ENCODE assay signal across 9 cellular contexts in genomic region chr14:89351958-89352404, GRCh38.
A peak's percentile ranks its signal among the peaks of the same experiment; 100 is the strongest.
DNase-seq lines count a peak whose midpoint lies in the region; ATAC-seq, FAIRE-seq and TF ChIP-seq lines count a peak whose summit lies in the region.
"Had no signal": no experiment of that assay in that cellular context is flagged by ENCODE, and none has a peak within 500 bp of the region (broad histone marks: within the 10 kb centered on the region; RNA-seq: fewer than 3 reads in every experiment).

No MANE protein-coding gene starts in this region.

- peaks cover 13 to 30% of the 10 kb centered on the region in 2 donors for H3K36me3 Mint-ChIP-seq in activated T-cell treated with anti-CD3 and anti-CD28 coated beads, Interleukin-2, amount 50 U/mL, for 72 hours (ENCODE audit: insufficient read depth in 2 of 2)
- peaks cover 43% of the 10 kb centered on the region for H3K36me3 Mint-ChIP-seq in activated T-helper 17 cell treated with anti-CD3 and anti-CD28 coated beads, Interleukin-2, amount 50 U/mL, for 72 hours (ENCODE audit: low read depth)

- H3K4me3 Mint-ChIP-seq in activated T-cell treated with anti-CD3 and anti-CD28 coated beads, Interleukin-2, amount 50 U/mL, for 72 hours, result peak overlapping the region; percentile 84 to 90
- peak overlapping the region; percentile 83 for H3K4me3 Mint-ChIP-seq in activated T-helper 17 cell treated with anti-CD3 and anti-CD28 coated beads, Interleukin-2, amount 50 U/mL, for 72 hours

- H3K36me3 ChIP-seq in liver (ENCODE audit: control insufficient read depth in 4 of 4, insufficient read depth in 3 of 4, low read depth in 1 of 4, low read length in 3 of 4) (peaks cover 0 to 6% (median 4%) of the 10 kb centered on the region in 4 donors), thymus (ENCODE audit: control insufficient read depth, insufficient read depth) (peaks cover 8% of the 10 kb centered on the region), mucosa of descending colon (ENCODE audit: low read depth) (no peaks in the 10 kb centered on the region)

- no peaks in the 10 kb centered on the region for H3K27me3 Mint-ChIP-seq in activated T-cell treated with anti-CD3 and anti-CD28 coated beads, Interleukin-2, amount 50 U/mL, for 72 hours (ENCODE audit: low read depth)
- H3K27me3 Mint-ChIP-seq in activated T-helper 17 cell treated with anti-CD3 and anti-CD28 coated beads, Interleukin-2, amount 50 U/mL, for 72 hours, result no peaks in the 10 kb centered on the region

- FAIRE-seq in GM12891 (lab: Jason Lieb, UNC), result no peak

- H3K27me3 ChIP-seq in liver (ENCODE audit: control insufficient read depth in 4 of 4, insufficient read depth in 4 of 4, low read length in 3 of 4) (no peaks in the 10 kb centered on the region), thymus (ENCODE audit: control insufficient read depth, insufficient read depth) (no peaks in the 10 kb centered on the region)

- TF ChIP-seq RAD21 in liver (IDR thresholded peaks at IDR 0.05), result peak; percentile 11 to 38

- H3K9ac ChIP-seq in liver (ENCODE audit: low read depth in 1 of 2, low read length in 2 of 2), result peak overlapping the region in 1 of 2 donors; percentile 87

- no peak for TF ChIP-seq POLR2A in GM12891 (IDR thresholded peaks at IDR 0.05; ENCODE audit: low read depth, low read length)

- peaks cover 58% of the 10 kb centered on the region for H3K4me1 Mint-ChIP-seq in activated T-cell treated with anti-CD3 and anti-CD28 coated beads, Interleukin-2, amount 50 U/mL, for 72 hours (ENCODE audit: low read depth)
- peaks cover 38% of the 10 kb centered on the region for H3K4me1 Mint-ChIP-seq in activated T-helper 17 cell treated with anti-CD3 and anti-CD28 coated beads, Interleukin-2, amount 50 U/mL, for 72 hours

- no peak for ATAC-seq in activated T-cell treated with anti-CD3 and anti-CD28 coated beads, Interleukin-2, amount 50 U/mL, for 72 hours (replicated peaks in 1 of 2)
- ATAC-seq in activated T-helper 17 cell treated with anti-CD3 and anti-CD28 coated beads, Interleukin-2, amount 50 U/mL, for 72 hours (replicated peaks), result no peak
- no peak for ATAC-seq in mucosa of descending colon

- H3K4me1 ChIP-seq in liver (ENCODE audit: control insufficient read depth in 4 of 4, insufficient read depth in 4 of 4, low read length in 3 of 4) (peaks cover 10 to 31% (median 25%) of the 10 kb centered on the region in 4 donors), thymus (ENCODE audit: control insufficient read depth, insufficient read depth, low read length) (peaks cover 24% of the 10 kb centered on the region), mucosa of descending colon (ENCODE audit: low read depth) (peaks cover 11% of the 10 kb centered on the region)

- no peaks in the 10 kb centered on the region for H3K9me3 Mint-ChIP-seq in activated T-cell treated with anti-CD3 and anti-CD28 coated beads, Interleukin-2, amount 50 U/mL, for 72 hours
- no peaks in the 10 kb centered on the region for H3K9me3 Mint-ChIP-seq in activated T-helper 17 cell treated with anti-CD3 and anti-CD28 coated beads, Interleukin-2, amount 50 U/mL, for 72 hours

- no peaks in the 10 kb centered on the region for H3K9me3 ChIP-seq in liver (ENCODE audit: control insufficient read depth in 4 of 4, low read length in 3 of 4)
- H3K9me3 ChIP-seq in thymus (ENCODE audit: control insufficient read depth), result no peaks in the 10 kb centered on the region
- H3K9me3 ChIP-seq in mucosa of descending colon, result no peaks in the 10 kb centered on the region

- H3K4me3 ChIP-seq in liver (ENCODE audit: low read depth in 1 of 3, low read length in 3 of 3), result peak overlapping the region in 2 of 3 donors; percentile 8 to 12
- H3K4me3 ChIP-seq in thymus (ENCODE audit: low read length), result no peak overlapping the region
- no peak overlapping the region for H3K4me3 ChIP-seq in mucosa of descending colon

- DNase-seq in activated T-cell treated with anti-CD3 and anti-CD28 coated beads, Interleukin-2, amount 50 U/mL, for 72 hours, result no peak
- DNase-seq in activated T-cell treated with anti-CD3 and anti-CD28 coated beads for 4 hours (no peak), mucosa of descending colon (no peak), KG1 (lab: John Stamatoyannopoulos, UW) (no peak), GM12891 (ENCODE audit: insufficient read length, low spot score) (no peak)
- DNase-seq: NCI-H226 had no signal

- intact Hi-C loops in mucosa of descending colon (cut with DNase I, micrococcal nuclease), result no loop called here

- 25% methylated on average over 6 of the region's 6 CpGs for whole genome bisulfite sequencing in liver
- WGBS in thymus, result 73% methylated on average over 6 of the region's 6 CpGs

- H3K27ac ChIP-seq in liver (ENCODE audit: low read depth in 1 of 2, low read length in 2 of 2), result peak overlapping the region; percentile 60 to 84
- peak overlapping the region; percentile 82 for H3K27ac ChIP-seq in thymus (ENCODE audit: low read depth)

- peak overlapping the region; percentile 99 for H3K27ac Mint-ChIP-seq in activated T-cell treated with anti-CD3 and anti-CD28 coated beads, Interleukin-2, amount 50 U/mL, for 72 hours
- peak overlapping the region; percentile 96 for H3K27ac Mint-ChIP-seq in activated T-helper 17 cell treated with anti-CD3 and anti-CD28 coated beads, Interleukin-2, amount 50 U/mL, for 72 hours

- no peak for TF ChIP-seq CTCF in liver (IDR thresholded peaks at IDR 0.05; ENCODE audit: low read depth, low read length, missing input control)
- no peak for TF ChIP-seq CTCF in mucosa of descending colon (IDR thresholded peaks at IDR 0.05)

TF ChIP-seq in liver, 16 proteins besides CTCF, POLR2A, EP300 and RAD21 (continues in another document):
- peak in 1 of 2 donors; percentile 9 for TF ChIP-seq JUND (IDR thresholded peaks at IDR 0.05)
- no peak for TF ChIP-seq TAF1 (conservative IDR thresholded peaks at IDR 0.05)
- TF ChIP-seq FOXA1 (IDR thresholded peaks at IDR 0.05), result no peak
- TF ChIP-seq SP1 (IDR thresholded peaks at IDR 0.05), result peak; percentile 35
- peak; percentile 69 to 73 for TF ChIP-seq RXRA (IDR thresholded peaks at IDR 0.05)
- TF ChIP-seq YY1 (IDR thresholded peaks at IDR 0.05), result no peak
- TF ChIP-seq ZBTB33 (IDR thresholded peaks at IDR 0.05), result peak; percentile 13
- TF ChIP-seq ATF3 (IDR thresholded peaks at IDR 0.05), result peak; percentile 57
- TF ChIP-seq GABPA (IDR thresholded peaks at IDR 0.05 in 1 of 2, conservative IDR thresholded peaks at IDR 0.05 in 1 of 2), result no peak
- no peak for TF ChIP-seq MAX (IDR thresholded peaks at IDR 0.05)

TF ChIP-seq in GM12891, 5 proteins besides CTCF, POLR2A, EP300 and RAD21:
- TF ChIP-seq PAX5 (IDR thresholded peaks at IDR 0.05; ENCODE audit: insufficient read depth, low read length, severe bottlenecking), result no peak
- TF ChIP-seq TAF1 (IDR thresholded peaks at IDR 0.05; ENCODE audit: low read depth, low read length), result no peak
- no peak for TF ChIP-seq POU2F2 (IDR thresholded peaks at IDR 0.05; ENCODE audit: low read depth, low read length)
- TF ChIP-seq SPI1 (IDR thresholded peaks at IDR 0.05; ENCODE audit: low read depth, low read length), result no peak
- no peak for TF ChIP-seq POLR2AphosphoS5 (IDR thresholded peaks at IDR 0.05; ENCODE audit: low read depth, low read length)
TF ChIP-seq in GM12891: peak in this region for 0.

Comparison
In these comparisons a context has a peak if more than half of its experiments do, and no peak if none do; other contexts are left out.
1. H3K4me3 ChIP-seq: peak in liver (2 of 3); none in thymus (single experiment) and mucosa of descending colon (single experiment).